16 cellular contexts compared by ENCODE assay signal in the genomic region with DNA sequence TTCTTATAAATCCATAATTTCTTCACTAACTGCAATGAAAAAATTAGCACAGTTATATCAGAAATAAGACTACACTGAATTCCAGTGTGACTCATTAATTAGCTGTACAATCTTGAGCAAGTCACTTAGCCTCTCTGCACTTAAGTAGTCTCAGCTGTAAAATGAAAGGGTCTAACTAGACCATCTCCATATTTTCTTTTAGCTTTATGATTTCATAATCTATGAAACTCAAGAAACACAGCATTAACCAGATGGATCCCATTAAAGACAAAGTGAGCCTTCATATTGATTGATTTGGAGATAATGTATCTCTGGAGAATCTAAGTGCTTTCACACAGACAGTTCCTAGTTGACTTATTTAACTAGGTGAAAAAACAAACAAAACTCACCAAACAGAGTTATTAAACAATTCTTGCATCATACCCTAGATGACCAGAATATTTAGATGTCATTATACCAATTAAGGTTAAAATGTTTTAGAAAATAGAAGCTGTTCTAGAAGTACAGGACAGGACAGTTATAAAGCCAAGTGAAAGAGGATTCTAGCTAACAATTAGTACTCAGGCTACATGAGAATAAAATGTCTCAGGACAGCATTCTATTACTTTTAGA. TPM values are rescaled to one million over a fixed set of nuclear protein-coding genes. Genes with fewer than 3 reads are reported as not detected.
DNase-seq lines count a peak whose midpoint lies in the region; TF ChIP-seq lines count a peak whose summit lies in the region.
"Had no signal": no experiment of that assay in that cellular context is flagged by ENCODE, and none has a peak within 500 bp of the region (broad histone marks: within the 10 kb centered on the region; RNA-seq: fewer than 3 reads in every experiment).

No MANE protein-coding gene starts in this region.

- no peak overlapping the region for H3K9ac ChIP-seq in SK-N-MC (ENCODE audit: insufficient read length)

- peak overlapping the region; percentile 77 for H3K27ac ChIP-seq in SK-N-MC
- H3K27ac ChIP-seq: neutrophil, tibial artery had no signal

- no peaks in the 10 kb centered on the region for H3K9me3 ChIP-seq in SK-N-MC (ENCODE audit: low read depth, low read length)
- H3K9me3 ChIP-seq: neutrophil, tibial artery had no signal

- in situ Hi-C loops in GM13976 (cut with MboI; ENCODE audit: low sequenced_read_pairs, unreplicated experiment), result no loop called here

- DNase-seq in HFFc6 (peak; percentile 20), SK-N-MC (ENCODE audit: low read depth, low spot score) (peak; percentile 35), fibroblast of gingiva (ENCODE audit: low read depth) (peak; percentile 68), renal cortical epithelial cell (ENCODE audit: low read depth) (peak; percentile 60), HPDE6-E6E7 (ENCODE audit: extremely low spot score) (no peak), GM13976 (ENCODE audit: low spot score) (no peak)
- no peak for DNase-seq in activated naive CD4-positive, alpha-beta T cell treated with anti-CD3 and anti-CD28 coated beads, Interleukin-2, amount 50 U/mL, for 16 hours
- DNase-seq: activated CD4-positive, alpha-beta T cell treated with anti-CD3 and anti-CD28 coated beads, Interleukin-2, amount 10 ng/mL, durations not matched to agents 7 days and 5 days; activated naive CD8-positive, alpha-beta T cell treated with anti-CD3 and anti-CD28 coated beads for 36 hours; endodermal cell; kidney; NCI-H1048; SHP77 treated with DMSO at 0.1 percent for 48 hours; tibial artery had no signal

- peaks cover 27% of the 10 kb centered on the region for H3K36me3 Mint-ChIP-seq in HFFc6 (ENCODE audit: low read depth)

- H3K4me3 Mint-ChIP-seq in HFFc6, result peak overlapping the region; percentile 64
- H3K4me3 Mint-ChIP-seq: activated CD4-positive, alpha-beta T cell treated with anti-CD3 and anti-CD28 coated beads, Interleukin-2, amount 10 ng/mL, durations not matched to agents 7 days and 5 days; activated naive CD8-positive, alpha-beta T cell treated with anti-CD3 and anti-CD28 coated beads for 36 hours; central memory CD8-positive, alpha-beta T cell; endodermal cell had no signal

- H3K4me3 ChIP-seq in SK-N-MC, result peak overlapping the region; percentile 36; the same call in 1 of the 2 replicates
- H3K4me3 ChIP-seq: tibial artery had no signal

- H3K36me3 ChIP-seq in SK-N-MC (ENCODE audit: insufficient read depth, low read length), result peaks cover 17% of the 10 kb centered on the region

- TF ChIP-seq CTCF in HFFc6 (IDR thresholded peaks at IDR 0.05) (no peak), GM13976 (IDR thresholded peaks at IDR 0.05; ENCODE audit: borderline replicate concordance, control extremely low read depth, extremely low read depth, insufficient read depth, missing control alignments) (no peak)

- no peaks in the 10 kb centered on the region; the same call in 1 of the 2 replicates for H3K27me3 Mint-ChIP-seq in HFFc6 (ENCODE audit: insufficient read depth)
- H3K27me3 Mint-ChIP-seq: activated CD4-positive, alpha-beta T cell treated with anti-CD3 and anti-CD28 coated beads, Interleukin-2, amount 10 ng/mL, durations not matched to agents 7 days and 5 days; activated naive CD8-positive, alpha-beta T cell treated with anti-CD3 and anti-CD28 coated beads for 36 hours; central memory CD8-positive, alpha-beta T cell had no signal

- H3K4me1 Mint-ChIP-seq in HFFc6 (ENCODE audit: low read depth), result peaks cover 64% of the 10 kb centered on the region

- peak overlapping the region; percentile 63 for H3K27ac Mint-ChIP-seq in HFFc6
- H3K27ac Mint-ChIP-seq: activated CD4-positive, alpha-beta T cell treated with anti-CD3 and anti-CD28 coated beads, Interleukin-2, amount 10 ng/mL, durations not matched to agents 7 days and 5 days; activated naive CD8-positive, alpha-beta T cell treated with anti-CD3 and anti-CD28 coated beads for 36 hours; endodermal cell had no signal

- H3K9me3 Mint-ChIP-seq in HFFc6, result no peaks in the 10 kb centered on the region
- H3K9me3 Mint-ChIP-seq: activated CD4-positive, alpha-beta T cell treated with anti-CD3 and anti-CD28 coated beads, Interleukin-2, amount 10 ng/mL, durations not matched to agents 7 days and 5 days; activated naive CD8-positive, alpha-beta T cell treated with anti-CD3 and anti-CD28 coated beads for 36 hours; central memory CD8-positive, alpha-beta T cell; endodermal cell had no signal

RNA-seq across cellular contexts. Expression of a gene that starts 11.2 kb away (rescaled TPM):
- 10 to 100 TPM; 16.4 to 20.5 (median 18.6) TPM for total RNA-seq in HFFc6 (2021; fragmentation: NEBNext Ultra II Directional; extraction: Animal tissue kit (Norgen Biotek cat#: 25700))
- 28.1 and 53.5 TPM in 2 replicates for total RNA-seq in renal cortical epithelial cell

RNA-seq across cellular contexts. Expression of a gene that starts 36.5 kb away (rescaled TPM):
- 10 to 100 TPM; 23.8 to 67.2 (median 55.5) TPM for total RNA-seq in HFFc6 (2021; fragmentation: NEBNext Ultra II Directional; extraction: Animal tissue kit (Norgen Biotek cat#: 25700))
- total RNA-seq in renal cortical epithelial cell, result 1.2 and 8.3 TPM in 2 replicates

RNA-seq across cellular contexts. Expression of a gene that starts 42.9 kb away (rescaled TPM):
- total RNA-seq in HFFc6 (2021; fragmentation: NEBNext Ultra II Directional; extraction: Animal tissue kit (Norgen Biotek cat#: 25700)), result 10 to 100 TPM; 20.7 to 31.5 (median 29.3) TPM
- total RNA-seq in renal cortical epithelial cell, result 13.2 and 24.0 TPM in 2 replicates

Comparison
In these comparisons a context has a peak if more than half of its experiments do, and no peak if none do; other contexts are left out.
1. DNase-seq: peak in HFFc6 (single experiment), SK-N-MC (single experiment), fibroblast of gingiva (single experiment) and renal cortical epithelial cell (single experiment); none in activated naive CD4-positive, alpha-beta T cell treated with anti-CD3 and anti-CD28 coated beads, Interleukin-2, amount 50 U/mL, for 16 hours (single experiment), HPDE6-E6E7 (single experiment) and GM13976 (single experiment).